1 cellular context compared by ENCODE assay signal in the genomic region with DNA sequence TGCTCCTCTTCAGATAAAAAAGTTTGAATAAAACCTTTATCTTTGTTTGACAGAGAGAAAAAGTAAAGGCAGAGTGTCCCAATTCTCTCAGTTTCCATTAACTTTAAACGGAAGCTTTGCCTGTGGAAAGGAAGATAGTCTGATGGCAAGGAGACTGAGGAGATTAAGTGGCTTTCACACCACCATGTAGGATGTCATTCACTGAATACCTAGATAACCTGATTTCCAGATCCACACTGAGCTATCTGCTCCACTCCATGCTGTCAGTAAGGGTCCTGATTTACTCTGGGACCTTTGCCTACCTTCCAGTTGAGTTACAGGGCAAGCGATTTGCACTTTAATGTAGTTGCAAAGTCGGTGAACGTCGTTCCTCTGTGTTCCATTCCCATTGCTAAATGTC.
A peak's percentile ranks its signal among the peaks of the same experiment; 100 is the strongest.
TF ChIP-seq lines count a peak whose summit lies in the region.

No MANE protein-coding gene starts in this region.

TF ChIP-seq in K562, 482 proteins besides CTCF, POLR2A, EP300 and RAD21 (continued from another document and continues in another):
- TF ChIP-seq SETDB1 (IDR thresholded peaks at IDR 0.05; ENCODE audit: low read length) (no peak), CEBPB (tag; IDR thresholded peaks at IDR 0.05) (no peak), ZNF740 (CRISPR knock-in tag; IDR thresholded peaks at IDR 0.05) (no peak), ZNF740 (tag; IDR thresholded peaks at IDR 0.05) (no peak), KDM1A (IDR thresholded peaks at IDR 0.05) (peak; percentile 98 to 99), TCF3 (CRISPR knock-in tag; IDR thresholded peaks at IDR 0.05) (peak; percentile 87), ERF (CRISPR knock-in tag; IDR thresholded peaks at IDR 0.05) (no peak), SAFB2 (IDR thresholded peaks at IDR 0.05; ENCODE audit: borderline replicate concordance, low read depth, low read length, severe bottlenecking) (no peak), GABPA (tag; conservative IDR thresholded peaks at IDR 0.05; ENCODE audit: low read depth) (no peak), DIDO1 (tag; IDR thresholded peaks at IDR 0.05; ENCODE audit: low read depth) (no peak), TBL1XR1 (IDR thresholded peaks at IDR 0.05; ENCODE audit: low read length in 2 of 2) (peak in 1 of 2 experiments; percentile 45; a peak in 2 of 4 replicates), JUN (IDR thresholded peaks at IDR 0.05; ENCODE audit: borderline replicate concordance, low read depth, low read length) (no peak), JUN (CRISPR knock-in tag; IDR thresholded peaks at IDR 0.05; ENCODE audit: borderline replicate concordance) (no peak), MCM7 (IDR thresholded peaks at IDR 0.05) (no peak), TEAD4 (IDR thresholded peaks at IDR 0.05; ENCODE audit: low read length) (peak; percentile 97), TEAD4 (CRISPR knock-in tag; IDR thresholded peaks at IDR 0.05; ENCODE audit: borderline replicate concordance) (no peak), C11orf30 (IDR thresholded peaks at IDR 0.05; ENCODE audit: low read depth) (no peak), SP2 (IDR thresholded peaks at IDR 0.05; ENCODE audit: extremely low read depth, low read depth, low read length, poor library complexity, severe bottlenecking) (no peak), CC2D1A (IDR thresholded peaks at IDR 0.05) (peak; percentile 88; the same call in 1 of the 2 replicates), MEIS2 (IDR thresholded peaks at IDR 0.05; ENCODE audit: partially characterized antibody) (peak; percentile 59), ZNF253 (CRISPR knock-in tag; conservative IDR thresholded peaks at IDR 0.05) (no peak), HDAC3 (IDR thresholded peaks at IDR 0.05; ENCODE audit: borderline replicate concordance, partially characterized antibody) (peak; percentile 65), HDAC2 (IDR thresholded peaks at IDR 0.05) (peak; percentile 82), ZNF124 (CRISPR knock-in tag; IDR thresholded peaks at IDR 0.05) (no peak), GATA2 (CRISPR knock-in tag; IDR thresholded peaks at IDR 0.05) (peak; percentile 59; the same call in 1 of the 2 replicates), TCFL5 (CRISPR knock-in tag; conservative IDR thresholded peaks at IDR 0.05) (no peak), NFIC (IDR thresholded peaks at IDR 0.05) (peak; percentile 86), SPI1 (IDR thresholded peaks at IDR 0.05; ENCODE audit: borderline replicate concordance, low read depth, low read length) (no peak), ZFP1 (CRISPR knock-in tag; IDR thresholded peaks at IDR 0.05) (no peak), FOXP1 (CRISPR knock-in tag; IDR thresholded peaks at IDR 0.05) (no peak), BHLHE40 (IDR thresholded peaks at IDR 0.05; ENCODE audit: low read length) (no peak), NCOR1 (IDR thresholded peaks at IDR 0.05) (peak; percentile 93), STAT5A (IDR thresholded peaks at IDR 0.05; ENCODE audit: borderline replicate concordance, low read length) (peak; percentile 84), FOXM1 (IDR thresholded peaks at IDR 0.05; ENCODE audit: low read depth) (peak; percentile 80), FOXM1 (CRISPR knock-in tag; IDR thresholded peaks at IDR 0.05; ENCODE audit: low read depth) (no peak), RBM39 (optimal IDR thresholded peaks at IDR 0.05; ENCODE audit: low read depth, low read length) (no peak), ZNF551 (CRISPR knock-in tag; IDR thresholded peaks at IDR 0.05) (no peak), RERE (CRISPR knock-in tag; IDR thresholded peaks at IDR 0.05; ENCODE audit: borderline replicate concordance) (no peak), ZNF583 (CRISPR knock-in tag; IDR thresholded peaks at IDR 0.05) (no peak), ILF3 (IDR thresholded peaks at IDR 0.05; ENCODE audit: borderline replicate concordance) (no peak), GATAD2B (IDR thresholded peaks at IDR 0.05; ENCODE audit: borderline replicate concordance) (0 out of 2 replicates have a peak, but pooled peaks have one; percentile 23), ARID1B (IDR thresholded peaks at IDR 0.05) (peak; percentile 93), SMAD4 (CRISPR knock-in tag; conservative IDR thresholded peaks at IDR 0.05) (peak; percentile 59), PHF21A (IDR thresholded peaks at IDR 0.05; ENCODE audit: borderline replicate concordance, low read depth) (no peak), CBX8 (IDR thresholded peaks at IDR 0.05; ENCODE audit: borderline replicate concordance, extremely low read depth, low read depth, low read length, poor library complexity, severe bottlenecking) (no peak)
- TF ChIP-seq, protein P1, sequence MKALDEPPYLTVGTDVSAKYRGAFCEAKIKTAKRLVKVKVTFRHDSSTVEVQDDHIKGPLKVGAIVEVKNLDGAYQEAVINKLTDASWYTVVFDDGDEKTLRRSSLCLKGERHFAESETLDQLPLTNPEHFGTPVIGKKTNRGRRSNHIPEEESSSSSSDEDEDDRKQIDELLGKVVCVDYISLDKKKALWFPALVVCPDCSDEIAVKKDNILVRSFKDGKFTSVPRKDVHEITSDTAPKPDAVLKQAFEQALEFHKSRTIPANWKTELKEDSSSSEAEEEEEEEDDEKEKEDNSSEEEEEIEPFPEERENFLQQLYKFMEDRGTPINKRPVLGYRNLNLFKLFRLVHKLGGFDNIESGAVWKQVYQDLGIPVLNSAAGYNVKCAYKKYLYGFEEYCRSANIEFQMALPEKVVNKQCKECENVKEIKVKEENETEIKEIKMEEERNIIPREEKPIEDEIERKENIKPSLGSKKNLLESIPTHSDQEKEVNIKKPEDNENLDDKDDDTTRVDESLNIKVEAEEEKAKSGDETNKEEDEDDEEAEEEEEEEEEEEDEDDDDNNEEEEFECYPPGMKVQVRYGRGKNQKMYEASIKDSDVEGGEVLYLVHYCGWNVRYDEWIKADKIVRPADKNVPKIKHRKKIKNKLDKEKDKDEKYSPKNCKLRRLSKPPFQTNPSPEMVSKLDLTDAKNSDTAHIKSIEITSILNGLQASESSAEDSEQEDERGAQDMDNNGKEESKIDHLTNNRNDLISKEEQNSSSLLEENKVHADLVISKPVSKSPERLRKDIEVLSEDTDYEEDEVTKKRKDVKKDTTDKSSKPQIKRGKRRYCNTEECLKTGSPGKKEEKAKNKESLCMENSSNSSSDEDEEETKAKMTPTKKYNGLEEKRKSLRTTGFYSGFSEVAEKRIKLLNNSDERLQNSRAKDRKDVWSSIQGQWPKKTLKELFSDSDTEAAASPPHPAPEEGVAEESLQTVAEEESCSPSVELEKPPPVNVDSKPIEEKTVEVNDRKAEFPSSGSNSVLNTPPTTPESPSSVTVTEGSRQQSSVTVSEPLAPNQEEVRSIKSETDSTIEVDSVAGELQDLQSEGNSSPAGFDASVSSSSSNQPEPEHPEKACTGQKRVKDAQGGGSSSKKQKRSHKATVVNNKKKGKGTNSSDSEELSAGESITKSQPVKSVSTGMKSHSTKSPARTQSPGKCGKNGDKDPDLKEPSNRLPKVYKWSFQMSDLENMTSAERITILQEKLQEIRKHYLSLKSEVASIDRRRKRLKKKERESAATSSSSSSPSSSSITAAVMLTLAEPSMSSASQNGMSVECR (CRISPR knock-in tag; IDR thresholded peaks at IDR 0.05): no peak
- TF ChIP-seq, protein P2, sequence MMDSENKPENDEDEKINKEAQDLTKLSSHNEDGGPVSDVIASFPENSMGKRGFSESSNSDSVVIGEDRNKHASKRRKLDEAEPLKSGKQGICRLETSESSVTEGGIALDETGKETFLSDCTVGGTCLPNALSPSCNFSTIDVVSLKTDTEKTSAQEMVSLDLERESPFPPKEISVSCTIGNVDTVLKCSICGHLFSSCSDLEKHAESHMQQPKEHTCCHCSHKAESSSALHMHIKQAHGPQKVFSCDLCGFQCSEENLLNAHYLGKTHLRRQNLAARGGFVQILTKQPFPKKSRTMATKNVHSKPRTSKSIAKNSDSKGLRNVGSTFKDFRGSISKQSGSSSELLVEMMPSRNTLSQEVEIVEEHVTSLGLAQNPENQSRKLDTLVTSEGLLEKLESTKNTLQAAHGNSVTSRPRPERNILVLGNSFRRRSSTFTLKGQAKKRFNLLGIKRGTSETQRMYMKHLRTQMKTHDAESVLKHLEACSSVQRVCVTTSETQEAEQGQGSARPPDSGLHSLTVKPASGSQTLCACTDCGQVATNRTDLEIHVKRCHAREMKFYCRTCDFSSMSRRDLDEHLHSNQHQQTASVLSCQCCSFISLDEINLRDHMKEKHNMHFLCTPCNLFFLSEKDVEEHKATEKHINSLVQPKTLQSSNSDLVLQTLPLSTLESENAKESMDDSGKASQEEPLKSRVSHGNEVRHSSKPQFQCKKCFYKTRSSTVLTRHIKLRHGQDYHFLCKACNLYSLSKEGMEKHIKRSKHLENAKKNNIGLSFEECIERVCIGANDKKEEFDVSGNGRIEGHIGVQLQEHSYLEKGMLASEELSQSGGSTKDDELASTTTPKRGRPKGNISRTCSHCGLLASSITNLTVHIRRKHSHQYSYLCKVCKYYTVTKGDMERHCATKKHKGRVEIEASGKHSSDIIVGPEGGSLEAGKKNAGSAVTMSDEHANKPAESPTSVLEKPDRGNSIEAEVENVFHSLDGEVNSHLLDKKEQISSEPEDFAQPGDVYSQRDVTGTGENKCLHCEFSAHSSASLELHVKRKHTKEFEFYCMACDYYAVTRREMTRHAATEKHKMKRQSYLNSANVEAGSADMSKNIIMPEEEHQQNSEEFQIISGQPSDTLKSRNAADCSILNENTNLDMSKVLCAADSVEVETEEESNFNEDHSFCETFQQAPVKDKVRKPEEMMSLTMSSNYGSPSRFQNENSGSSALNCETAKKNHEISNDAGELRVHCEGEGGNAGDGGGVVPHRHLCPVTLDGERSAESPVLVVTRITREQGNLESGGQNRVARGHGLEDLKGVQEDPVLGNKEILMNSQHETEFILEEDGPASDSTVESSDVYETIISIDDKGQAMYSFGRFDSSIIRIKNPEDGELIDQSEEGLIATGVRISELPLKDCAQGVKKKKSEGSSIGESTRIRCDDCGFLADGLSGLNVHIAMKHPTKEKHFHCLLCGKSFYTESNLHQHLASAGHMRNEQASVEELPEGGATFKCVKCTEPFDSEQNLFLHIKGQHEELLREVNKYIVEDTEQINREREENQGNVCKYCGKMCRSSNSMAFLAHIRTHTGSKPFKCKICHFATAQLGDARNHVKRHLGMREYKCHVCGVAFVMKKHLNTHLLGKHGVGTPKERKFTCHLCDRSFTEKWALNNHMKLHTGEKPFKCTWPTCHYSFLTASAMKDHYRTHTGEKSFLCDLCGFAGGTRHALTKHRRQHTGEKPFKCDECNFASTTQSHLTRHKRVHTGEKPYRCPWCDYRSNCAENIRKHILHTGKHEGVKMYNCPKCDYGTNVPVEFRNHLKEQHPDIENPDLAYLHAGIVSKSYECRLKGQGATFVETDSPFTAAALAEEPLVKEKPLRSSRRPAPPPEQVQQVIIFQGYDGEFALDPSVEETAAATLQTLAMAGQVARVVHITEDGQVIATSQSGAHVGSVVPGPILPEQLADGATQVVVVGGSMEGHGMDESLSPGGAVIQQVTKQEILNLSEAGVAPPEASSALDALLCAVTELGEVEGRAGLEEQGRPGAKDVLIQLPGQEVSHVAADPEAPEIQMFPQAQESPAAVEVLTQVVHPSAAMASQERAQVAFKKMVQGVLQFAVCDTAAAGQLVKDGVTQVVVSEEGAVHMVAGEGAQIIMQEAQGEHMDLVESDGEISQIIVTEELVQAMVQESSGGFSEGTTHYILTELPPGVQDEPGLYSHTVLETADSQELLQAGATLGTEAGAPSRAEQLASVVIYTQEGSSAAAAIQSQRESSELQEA (IDR thresholded peaks at IDR 0.05; ENCODE audit: low read depth): no peak
- TF ChIP-seq, protein P3, sequence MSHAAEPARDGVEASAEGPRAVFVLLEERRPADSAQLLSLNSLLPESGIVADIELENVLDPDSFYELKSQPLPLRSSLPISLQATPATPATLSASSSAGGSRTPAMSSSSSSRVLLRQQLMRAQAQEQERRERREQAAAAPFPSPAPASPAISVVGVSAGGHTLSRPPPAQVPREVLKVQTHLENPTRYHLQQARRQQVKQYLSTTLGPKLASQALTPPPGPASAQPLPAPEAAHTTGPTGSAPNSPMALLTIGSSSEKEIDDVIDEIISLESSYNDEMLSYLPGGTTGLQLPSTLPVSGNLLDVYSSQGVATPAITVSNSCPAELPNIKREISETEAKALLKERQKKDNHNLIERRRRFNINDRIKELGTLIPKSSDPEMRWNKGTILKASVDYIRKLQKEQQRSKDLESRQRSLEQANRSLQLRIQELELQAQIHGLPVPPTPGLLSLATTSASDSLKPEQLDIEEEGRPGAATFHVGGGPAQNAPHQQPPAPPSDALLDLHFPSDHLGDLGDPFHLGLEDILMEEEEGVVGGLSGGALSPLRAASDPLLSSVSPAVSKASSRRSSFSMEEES (CRISPR knock-in tag; IDR thresholded peaks at IDR 0.05): no peak
